Comparison of ENCODE assay signal across 19 cellular contexts in the genomic region with DNA sequence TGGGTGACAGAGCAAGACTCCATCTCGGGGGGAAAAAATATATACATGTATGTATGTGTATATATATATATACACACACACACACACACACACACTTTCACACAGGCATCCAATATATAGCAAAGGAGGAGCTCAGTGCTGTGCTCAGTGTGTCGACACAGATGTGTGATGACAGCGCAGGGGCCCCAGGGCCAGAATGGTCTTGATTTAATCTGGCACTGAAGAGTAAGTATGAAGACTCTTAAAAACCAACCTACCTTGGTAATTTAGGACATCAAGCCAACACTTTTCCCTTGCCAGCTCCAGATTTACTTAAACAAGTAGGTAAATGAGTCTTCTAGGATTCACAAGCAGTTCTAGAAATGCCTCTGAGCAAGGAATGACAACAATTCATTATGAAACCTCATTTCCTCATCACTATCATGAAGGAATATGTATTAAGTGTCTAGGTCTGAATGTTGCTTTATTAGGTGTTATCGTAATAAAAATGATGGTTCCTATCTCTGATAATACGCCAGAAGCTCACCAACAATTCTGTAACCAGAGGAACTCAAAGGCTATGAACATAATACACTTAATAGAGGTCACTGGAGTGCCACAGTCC.
DNase-seq lines count a peak whose midpoint lies in the region; ATAC-seq lines count a peak whose summit lies in the region.
"Had no signal": no experiment of that assay in that cellular context is flagged by ENCODE, and none has a peak within 500 bp of the region (broad histone marks: within the 10 kb centered on the region; RNA-seq: fewer than 3 reads in every experiment).

No MANE protein-coding gene starts in this region.

- no peaks in the 10 kb centered on the region for H3K27me3 Mint-ChIP-seq in activated T-cell treated with anti-CD3 and anti-CD28 coated beads, Interleukin-2, amount 50 U/mL, for 24 hours
- H3K27me3 Mint-ChIP-seq in activated T-cell treated with anti-CD3 and anti-CD28 coated beads, Interleukin-2, amount 50 U/mL, for 4 hours (ENCODE audit: low read depth) = no peaks in the 10 kb centered on the region
- no peaks in the 10 kb centered on the region for H3K27me3 Mint-ChIP-seq in CD4-positive, alpha-beta memory T cell
- H3K27me3 Mint-ChIP-seq in activated T-helper 17 cell treated with anti-CD3 and anti-CD28 coated beads, Interleukin-2, amount 50 U/mL, for 72 hours = no peaks in the 10 kb centered on the region
- no peaks in the 10 kb centered on the region for H3K27me3 Mint-ChIP-seq in naive thymus-derived CD8-positive, alpha-beta T cell

- peak overlapping the region; percentile 31 for H3K27ac Mint-ChIP-seq in activated T-cell treated with anti-CD3 and anti-CD28 coated beads, Interleukin-2, amount 50 U/mL, for 24 hours
- peak overlapping the region in 6 of 7 donors; percentile 2 to 80 (median 29) for H3K27ac Mint-ChIP-seq in CD4-positive, alpha-beta memory T cell
- peak overlapping the region; percentile 39 for H3K27ac Mint-ChIP-seq in activated T-helper 17 cell treated with anti-CD3 and anti-CD28 coated beads, Interleukin-2, amount 50 U/mL, for 72 hours
- H3K27ac Mint-ChIP-seq in naive thymus-derived CD8-positive, alpha-beta T cell = peak overlapping the region in 8 of 10 donors; percentile 15 to 77 (median 38)

- no peak overlapping the region for H3K4me3 ChIP-seq in CD4-positive, alpha-beta memory T cell (ENCODE audit: low read length in 2 of 2)
- H3K4me3 ChIP-seq: GM23248 had no signal

- no peak for DNase-seq in activated T-cell treated with anti-CD3 and anti-CD28 coated beads, Interleukin-2, amount 50 U/mL, for 24 hours
- no peak for DNase-seq in activated T-cell treated with anti-CD3 and anti-CD28 coated beads, Interleukin-2, amount 50 U/mL, for 4 hours
- no peak for DNase-seq in CD4-positive, alpha-beta memory T cell
- no peak for DNase-seq in naive thymus-derived CD8-positive, alpha-beta T cell
- DNase-seq in T-helper 1 cell = no peak
- DNase-seq in OCI-M2 (lab: John Stamatoyannopoulos, UW; ENCODE audit: unreplicated experiment) = no peak
- DNase-seq in Kasumi-1 (lab: John Stamatoyannopoulos, UW) = no peak
- DNase-seq: C1 segment of cervical spinal cord, Calu3, DMS53, GM23248, HCEC 1CT, NCI-H1105, NCI-H1694, NCI-H510A treated with DMSO at 0.1 percent for 48 hours had no signal

- no peak for ATAC-seq in activated T-cell treated with anti-CD3 and anti-CD28 coated beads, Interleukin-2, amount 50 U/mL, for 4 hours
- no peak for ATAC-seq in activated T-helper 17 cell treated with anti-CD3 and anti-CD28 coated beads, Interleukin-2, amount 50 U/mL, for 72 hours (replicated peaks)
- ATAC-seq in naive thymus-derived CD8-positive, alpha-beta T cell = no peak
- ATAC-seq: Panc1, Right ventricle myocardium inferior had no signal

- H3K27ac ChIP-seq in CD4-positive, alpha-beta memory T cell (ENCODE audit: low read depth, low read length) = no peak overlapping the region
- H3K27ac ChIP-seq: GM23248, HL-60 had no signal

- no peaks in the 10 kb centered on the region for H3K27me3 ChIP-seq in CD4-positive, alpha-beta memory T cell (ENCODE audit: insufficient read depth, low read length)

- POLR2A ChIA-PET in CD4-positive, alpha-beta memory T cell (lab: Charles Lee; ENCODE audit: partially characterized antibody) = interaction anchor here (0.8 kb wide), 1 partner anchor 13 kb away, joined by 3 read pairs; no protein-coding TSS in a partner anchor
- POLR2A ChIA-PET in naive thymus-derived CD8-positive, alpha-beta T cell (lab: Charles Lee) = interaction anchor here (0.6 to 2.6 kb wide), 4 partner anchors 14 to 560 kb away, joined by 3 to 8 read pairs (median 4); no protein-coding TSS in a partner anchor

- CTCF ChIA-PET in CD4-positive, alpha-beta memory T cell (lab: Charles Lee; ENCODE audit: partially characterized antibody) = interaction anchor here (0.6 to 11.7 kb wide), 5 partner anchors 12 to 289 kb away, joined by 3 to 338 read pairs (median 6); no protein-coding TSS in a partner anchor

- intact Hi-C loops in CD4-positive, alpha-beta memory T cell (cut with micrococcal nuclease) = no loop called here

- no peaks in the 10 kb centered on the region for H3K9me3 ChIP-seq in CD4-positive, alpha-beta memory T cell (ENCODE audit: control insufficient read depth in 1 of 2, low read length in 2 of 2)

- H3K4me1 Mint-ChIP-seq in activated T-cell treated with anti-CD3 and anti-CD28 coated beads, Interleukin-2, amount 50 U/mL, for 24 hours (ENCODE audit: low read depth) = peaks cover 80% of the 10 kb centered on the region
- peaks cover 72% of the 10 kb centered on the region for H3K4me1 Mint-ChIP-seq in activated T-cell treated with anti-CD3 and anti-CD28 coated beads, Interleukin-2, amount 50 U/mL, for 4 hours (ENCODE audit: low read depth)
- H3K4me1 Mint-ChIP-seq in CD4-positive, alpha-beta memory T cell = peaks cover 51 to 83% (median 67%) of the 10 kb centered on the region in 4 donors
- peaks cover 29% of the 10 kb centered on the region for H3K4me1 Mint-ChIP-seq in activated T-helper 17 cell treated with anti-CD3 and anti-CD28 coated beads, Interleukin-2, amount 50 U/mL, for 72 hours
- peaks cover 41 to 95% (median 92%) of the 10 kb centered on the region in 4 donors for H3K4me1 Mint-ChIP-seq in naive thymus-derived CD8-positive, alpha-beta T cell

- H3K9me3 Mint-ChIP-seq in activated T-cell treated with anti-CD3 and anti-CD28 coated beads, Interleukin-2, amount 50 U/mL, for 24 hours = no peaks in the 10 kb centered on the region
- no peaks in the 10 kb centered on the region for H3K9me3 Mint-ChIP-seq in activated T-cell treated with anti-CD3 and anti-CD28 coated beads, Interleukin-2, amount 50 U/mL, for 4 hours
- H3K9me3 Mint-ChIP-seq in CD4-positive, alpha-beta memory T cell = peaks cover 0 to 2% (median 0%) of the 10 kb centered on the region in 8 donors
- H3K9me3 Mint-ChIP-seq in activated T-helper 17 cell treated with anti-CD3 and anti-CD28 coated beads, Interleukin-2, amount 50 U/mL, for 72 hours = no peaks in the 10 kb centered on the region
- no peaks in the 10 kb centered on the region for H3K9me3 Mint-ChIP-seq in naive thymus-derived CD8-positive, alpha-beta T cell

- peaks cover 37% of the 10 kb centered on the region for H3K4me1 ChIP-seq in CD4-positive, alpha-beta memory T cell (ENCODE audit: insufficient read depth, low read length)

- no peak overlapping the region for H3K4me3 Mint-ChIP-seq in activated T-cell treated with anti-CD3 and anti-CD28 coated beads, Interleukin-2, amount 50 U/mL, for 24 hours
- H3K4me3 Mint-ChIP-seq in activated T-cell treated with anti-CD3 and anti-CD28 coated beads, Interleukin-2, amount 50 U/mL, for 4 hours = no peak overlapping the region
- H3K4me3 Mint-ChIP-seq in CD4-positive, alpha-beta memory T cell = no peak overlapping the region
- no peak overlapping the region for H3K4me3 Mint-ChIP-seq in activated T-helper 17 cell treated with anti-CD3 and anti-CD28 coated beads, Interleukin-2, amount 50 U/mL, for 72 hours
- no peak overlapping the region for H3K4me3 Mint-ChIP-seq in naive thymus-derived CD8-positive, alpha-beta T cell

- peaks cover 39% of the 10 kb centered on the region for H3K36me3 Mint-ChIP-seq in activated T-cell treated with anti-CD3 and anti-CD28 coated beads, Interleukin-2, amount 50 U/mL, for 24 hours (ENCODE audit: low read depth)
- peaks cover 15% of the 10 kb centered on the region for H3K36me3 Mint-ChIP-seq in activated T-cell treated with anti-CD3 and anti-CD28 coated beads, Interleukin-2, amount 50 U/mL, for 4 hours (ENCODE audit: insufficient read depth)
- H3K36me3 Mint-ChIP-seq in CD4-positive, alpha-beta memory T cell = peaks cover 22 to 47% of the 10 kb centered on the region in 2 donors
- peaks cover 24% of the 10 kb centered on the region for H3K36me3 Mint-ChIP-seq in activated T-helper 17 cell treated with anti-CD3 and anti-CD28 coated beads, Interleukin-2, amount 50 U/mL, for 72 hours (ENCODE audit: low read depth)
- H3K36me3 Mint-ChIP-seq in naive thymus-derived CD8-positive, alpha-beta T cell = peaks cover 0 to 70% (median 15%) of the 10 kb centered on the region in 3 donors

- H3K36me3 ChIP-seq in CD4-positive, alpha-beta memory T cell (ENCODE audit: insufficient read depth, low read length) = no peaks in the 10 kb centered on the region
